Comparison of ENCODE assay signal across 25 cellular contexts in genomic region chr6:94658929-94659328, GRCh38.
"Had no signal": no experiment of that assay in that cellular context is flagged by ENCODE, and none has a peak within 500 bp of the region (broad histone marks: within the 10 kb centered on the region; RNA-seq: fewer than 3 reads in every experiment).

No MANE protein-coding gene starts in this region.

- H3K9me3 Mint-ChIP-seq: endodermal cell had no signal

- DNase-seq: colonic mucosa; cortex of kidney; dermis blood vessel endothelial cell; dorsolateral prefrontal cortex; effector CD4-positive, alpha-beta T cell; effector CD8-positive, alpha-beta T cell; effector memory CD4-positive, alpha-beta T cell; effector memory CD8-positive, alpha-beta T cell; endodermal cell; erythroblast; esophagus squamous epithelium; foreskin fibroblast; foreskin keratinocyte; foreskin melanocyte; gastrocnemius medialis; glutamatergic neuron; head of caudate nucleus; heart left ventricle; heart right ventricle had no signal

- H3K27ac ChIP-seq: colonic mucosa, coronary artery, dorsolateral prefrontal cortex, epithelial cell of prostate, esophagus muscularis mucosa, esophagus squamous epithelium, foreskin keratinocyte, gastrocnemius medialis, gastroesophageal sphincter, heart left ventricle, heart right ventricle had no signal

- H3K4me1 Mint-ChIP-seq: endodermal cell had no signal

- H3K9me3 ChIP-seq: colonic mucosa, gastrocnemius medialis, gastroesophageal sphincter had no signal

- ATAC-seq: effector memory CD8-positive, alpha-beta T cell; esophagus mucosa; foreskin keratinocyte; gastrocnemius medialis; gastroesophageal sphincter; heart left ventricle; heart right ventricle had no signal

- H3K4me3 ChIP-seq: colonic mucosa, coronary artery, dorsolateral prefrontal cortex, esophagus muscularis mucosa, esophagus squamous epithelium, gastrocnemius medialis, gastroesophageal sphincter, heart left ventricle, heart right ventricle had no signal

- H3K27me3 ChIP-seq: colonic mucosa, dorsolateral prefrontal cortex, esophagus muscularis mucosa, esophagus squamous epithelium, foreskin keratinocyte, gastrocnemius medialis, gastroesophageal sphincter, heart left ventricle, heart right ventricle had no signal

- H3K4me3 Mint-ChIP-seq: dendritic cell treated with granulocyte-macrophage colony-stimulating factor and Interleukin-4, amounts not matched to agents 40 ng/mL and 50 ng/mL, for 4 days; effector memory CD8-positive, alpha-beta T cell; endodermal cell had no signal

- H3K27me3 Mint-ChIP-seq: dendritic cell treated with granulocyte-macrophage colony-stimulating factor and Interleukin-4, amounts not matched to agents 40 ng/mL and 50 ng/mL, for 4 days; effector memory CD8-positive, alpha-beta T cell had no signal

- H3K36me3 ChIP-seq: colonic mucosa, esophagus muscularis mucosa, esophagus squamous epithelium, gastrocnemius medialis, gastroesophageal sphincter, heart left ventricle, heart right ventricle had no signal

- H3K4me1 ChIP-seq: colonic mucosa, esophagus muscularis mucosa, esophagus squamous epithelium, gastrocnemius medialis, gastroesophageal sphincter, heart left ventricle, heart right ventricle had no signal

- H3K27ac Mint-ChIP-seq: dendritic cell treated with granulocyte-macrophage colony-stimulating factor and Interleukin-4, amounts not matched to agents 40 ng/mL and 50 ng/mL, for 4 days; effector memory CD8-positive, alpha-beta T cell; endodermal cell had no signal
